13 cellular contexts compared by ENCODE assay signal in genomic region chr10:71982269-71983178, GRCh38. TPM values are rescaled to one million over a fixed set of nuclear protein-coding genes. Genes with fewer than 3 reads are reported as not detected.
DNase-seq lines count a peak whose midpoint lies in the region; ATAC-seq and TF ChIP-seq lines count a peak whose summit lies in the region.
"Had no signal": no experiment of that assay in that cellular context is flagged by ENCODE, and none has a peak within 500 bp of the region (broad histone marks: within the 10 kb centered on the region; RNA-seq: fewer than 3 reads in every experiment).

No MANE protein-coding gene starts in this region.

- H2AFZ ChIP-seq in GM23248 = no peak overlapping the region

- H3K36me3 ChIP-seq in GM23248 (ENCODE audit: low read depth) (0 out of 2 replicates have a peak, but pooled peaks cover 5% of the 10 kb centered on the region), adipocyte (ENCODE audit: control insufficient read depth, insufficient read depth, low read length, severe bottlenecking) (no peaks in the 10 kb centered on the region), right atrium auricular region (no peaks in the 10 kb centered on the region)
- H3K36me3 ChIP-seq: left lung had no signal

- peak overlapping the region; percentile 35 for H3K27ac Mint-ChIP-seq in stimulated activated memory B cell treated with anti-CD40 and anti-IgM and Interleukin-4, amounts not matched to agents 10 μg/mL and 1 μg/mL and 100 μg/mL, for 72 hours
- no peak overlapping the region for H3K27ac Mint-ChIP-seq in glutamatergic neuron (ENCODE audit: unreplicated experiment)
- H3K27ac Mint-ChIP-seq: activated CD8-positive, alpha-beta T cell treated with anti-CD3 and anti-CD28 coated beads, Interleukin-2, amount 10 ng/mL, durations not matched to agents 7 days and 5 days had no signal

- WGBS in GM23248 (ENCODE audit: low coverage in 1 of 2, low lambda C conversion rate in 2 of 2, missing lambda C conversion rate in 2 of 2), 2 experiments = 73 to 80% methylated on average over 10 of the region's 10 CpGs

- peaks cover 100% of the 10 kb centered on the region for H3K79me2 ChIP-seq in GM23248 (ENCODE audit: insufficient read depth)

- peak overlapping the region; percentile 49 for H3K4me2 ChIP-seq in GM23248 (ENCODE audit: unreplicated experiment)

- peaks cover 21% of the 10 kb centered on the region for H3K4me1 Mint-ChIP-seq in stimulated activated memory B cell treated with anti-CD40 and anti-IgM and Interleukin-4, amounts not matched to agents 10 μg/mL and 1 μg/mL and 100 μg/mL, for 72 hours
- peaks cover 33% of the 10 kb centered on the region for H3K4me1 Mint-ChIP-seq in glutamatergic neuron (ENCODE audit: low read depth, unreplicated experiment)

- TF ChIP-seq CTCF in right atrium auricular region (IDR thresholded peaks at IDR 0.05) (no peak), glutamatergic neuron (IDR thresholded peaks at IDR 0.05; ENCODE audit: partially characterized antibody, unreplicated experiment) (no peak)

- H3K4me3 ChIP-seq in GM23248 (no peak overlapping the region), adipocyte (ENCODE audit: low read length) (no peak overlapping the region), right atrium auricular region (no peak overlapping the region)
- H3K4me3 ChIP-seq: left lung had no signal

- DNase-seq in GM23248 = no peak
- DNase-seq in adipocyte (ENCODE audit: low read depth) = no peak
- DNase-seq in right atrium auricular region (ENCODE audit: low spot score) = no peak
- no peak for DNase-seq in retina
- no peak for DNase-seq in glutamatergic neuron
- DNase-seq: activated CD8-positive, alpha-beta T cell treated with anti-CD3 and anti-CD28 coated beads, Interleukin-2, amount 10 ng/mL, durations not matched to agents 7 days and 5 days; activated naive CD4-positive, alpha-beta T cell treated with Interleukin-2 at 50 U/mL for 16 hours; left lung; stimulated activated CD4-positive, alpha-beta T cell treated with anti-CD3 and anti-CD28 coated beads, Interleukin-2, amount 100 ng/mL, for 48 hours; stimulated activated naive CD4-positive, alpha-beta T cell treated with Interleukin-2 at 50 U/mL for 16 hours had no signal

- no peak for ATAC-seq in stimulated activated memory B cell treated with anti-CD40 and anti-IgM and Interleukin-4, amounts not matched to agents 10 μg/mL and 1 μg/mL and 100 μg/mL, for 72 hours
- ATAC-seq in HG03520 (IDR thresholded peaks at IDR 0.05; ENCODE audit: unreplicated experiment) = no peak
- no peak for ATAC-seq in GM21367 (IDR thresholded peaks at IDR 0.05; ENCODE audit: unreplicated experiment)
- ATAC-seq: activated CD8-positive, alpha-beta T cell treated with anti-CD3 and anti-CD28 coated beads, Interleukin-2, amount 10 ng/mL, durations not matched to agents 7 days and 5 days; left lung had no signal

- in situ Hi-C loops in GM23248 (cut with MboI) = no loop called here

- H3K9me2 ChIP-seq in GM23248 (ENCODE audit: insufficient read depth) = no peaks in the 10 kb centered on the region

- peaks cover 8% of the 10 kb centered on the region; the same call in 1 of the 2 replicates for H4K20me1 ChIP-seq in GM23248 (ENCODE audit: insufficient read depth)

- peaks cover 33% of the 10 kb centered on the region for H3K27me3 Mint-ChIP-seq in stimulated activated memory B cell treated with anti-CD40 and anti-IgM and Interleukin-4, amounts not matched to agents 10 μg/mL and 1 μg/mL and 100 μg/mL, for 72 hours
- H3K27me3 Mint-ChIP-seq in glutamatergic neuron (ENCODE audit: unreplicated experiment) = peaks cover 7% of the 10 kb centered on the region

- H3K9me3 ChIP-seq in GM23248 (ENCODE audit: low read depth) (no peaks in the 10 kb centered on the region), adipocyte (ENCODE audit: control insufficient read depth, low read length) (no peaks in the 10 kb centered on the region), right atrium auricular region (no peaks in the 10 kb centered on the region)
- H3K9me3 ChIP-seq: left lung had no signal

- H3K27ac ChIP-seq in GM23248 = peak overlapping the region; percentile 78
- peak overlapping the region; percentile 80 to 83 for H3K27ac ChIP-seq in right atrium auricular region

- H3K9ac ChIP-seq in GM23248 (peak overlapping the region; percentile 63; the same call in 1 of the 2 replicates), adipocyte (ENCODE audit: low read length) (peak overlapping the region; percentile 72)

- no peaks in the 10 kb centered on the region for H3K27me3 ChIP-seq in GM23248 (replicated peaks; ENCODE audit: insufficient read depth)
- no peaks in the 10 kb centered on the region for H3K27me3 ChIP-seq in adipocyte (replicated peaks; ENCODE audit: control insufficient read depth, insufficient read depth, low read length)
- H3K27me3 ChIP-seq in right atrium auricular region = no peaks in the 10 kb centered on the region
- H3K27me3 ChIP-seq: left lung had no signal

- H3K9me3 Mint-ChIP-seq in stimulated activated memory B cell treated with anti-CD40 and anti-IgM and Interleukin-4, amounts not matched to agents 10 μg/mL and 1 μg/mL and 100 μg/mL, for 72 hours = no peaks in the 10 kb centered on the region
- peaks cover 3% of the 10 kb centered on the region for H3K9me3 Mint-ChIP-seq in glutamatergic neuron (ENCODE audit: unreplicated experiment)

- peaks cover 48% of the 10 kb centered on the region for H3F3A ChIP-seq in GM23248 (ENCODE audit: insufficient read depth)

- H3K4me1 ChIP-seq in GM23248 (ENCODE audit: insufficient read depth) (peaks cover 55% of the 10 kb centered on the region), adipocyte (ENCODE audit: control insufficient read depth, insufficient read depth, low read length) (peaks cover 96% of the 10 kb centered on the region), right atrium auricular region (peaks cover 0 to 100% of the 10 kb centered on the region in 2 donors)

- no peak overlapping the region for H3K4me3 Mint-ChIP-seq in stimulated activated memory B cell treated with anti-CD40 and anti-IgM and Interleukin-4, amounts not matched to agents 10 μg/mL and 1 μg/mL and 100 μg/mL, for 72 hours
- H3K4me3 Mint-ChIP-seq in glutamatergic neuron (ENCODE audit: unreplicated experiment) = no peak overlapping the region
- H3K4me3 Mint-ChIP-seq: activated CD8-positive, alpha-beta T cell treated with anti-CD3 and anti-CD28 coated beads, Interleukin-2, amount 10 ng/mL, durations not matched to agents 7 days and 5 days had no signal

- no peaks in the 10 kb centered on the region for H3K36me3 Mint-ChIP-seq in stimulated activated memory B cell treated with anti-CD40 and anti-IgM and Interleukin-4, amounts not matched to agents 10 μg/mL and 1 μg/mL and 100 μg/mL, for 72 hours
- H3K36me3 Mint-ChIP-seq in glutamatergic neuron (ENCODE audit: unreplicated experiment) = no peaks in the 10 kb centered on the region

RNA-seq across cellular contexts. Expression of gene CHST3, which starts 18.3 kb away (rescaled TPM):
- total RNA-seq in GM23248 (2014; rRNA removed; shearing (Covaris generic)) = 42.2 and 43.3 TPM in 2 replicates
- polyA plus RNA-seq in GM23248 (2016; fragmentation: Nextera tagmentation; extraction: Ambion mirVana) = 10.4 and 10.7 TPM in 2 replicates
- total RNA-seq in right atrium auricular region = 10 to 100 TPM; 21.3 to 45.4 TPM
- total RNA-seq in glutamatergic neuron (ENCODE audit: unreplicated experiment) = 0.83 TPM
- total RNA-seq: activated CD8-positive, alpha-beta T cell treated with anti-CD3 and anti-CD28 coated beads, Interleukin-2, amount 10 ng/mL, durations not matched to agents 7 days and 5 days had no signal

Comparison
In these comparisons a context has a peak if more than half of its experiments do, and no peak if none do; other contexts are left out.
1. RNA of gene CHST3, which starts 18.3 kb away (total RNA-seq): 21.3 to 45.4 TPM in right atrium auricular region and 42.2 to 43.3 TPM in GM23248; 0.83 TPM in glutamatergic neuron (single experiment); every median in the first group is over 10 times any median in the second.